In the genomic region with DNA sequence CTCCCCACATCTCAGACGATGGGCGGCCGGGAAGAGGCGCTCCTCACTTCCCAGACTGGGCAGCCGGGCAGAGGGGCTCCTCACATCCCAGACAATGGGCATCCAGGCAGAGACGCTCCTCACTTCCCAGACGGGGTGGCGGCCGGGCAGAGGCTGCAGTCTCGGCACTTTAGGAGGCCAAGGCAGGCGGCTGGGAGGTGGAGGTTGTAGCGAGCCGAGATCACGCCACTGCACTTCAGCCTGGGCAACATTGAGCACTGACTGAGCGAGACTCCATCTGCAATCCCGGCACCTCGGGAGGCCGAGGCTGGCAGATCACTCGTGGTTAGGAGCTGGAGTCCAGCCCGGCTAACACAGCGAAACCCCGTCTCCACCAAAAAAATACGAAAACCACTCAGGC, we compare ENCODE assay signal across 5 cellular contexts. TPM values are rescaled to one million over a fixed set of nuclear protein-coding genes. Genes with fewer than 3 reads are reported as not detected.
"Had no signal": no experiment of that assay in that cellular context is flagged by ENCODE, and none has a peak within 500 bp of the region (broad histone marks: within the 10 kb centered on the region; RNA-seq: fewer than 3 reads in every experiment).

No MANE protein-coding gene starts in this region.

RNA-seq across cellular contexts. Expression of gene APOD, which starts 16.2 kb away (rescaled TPM):
- total RNA-seq: activated naive CD8-positive, alpha-beta T cell treated with anti-CD3 and anti-CD28 coated beads for 36 hours; activated naive CD8-positive, alpha-beta T cell treated with anti-CD3 and anti-CD28 coated beads, Interleukin-2, amount 10 ng/mL, durations not matched to agents 7 days and 5 days; activated T-cell treated with anti-CD3 and anti-CD28 coated beads, Interleukin-2, amount 50 U/mL, for 4 hours; astrocyte; cardiac muscle cell had no signal
